In the genomic region with DNA sequence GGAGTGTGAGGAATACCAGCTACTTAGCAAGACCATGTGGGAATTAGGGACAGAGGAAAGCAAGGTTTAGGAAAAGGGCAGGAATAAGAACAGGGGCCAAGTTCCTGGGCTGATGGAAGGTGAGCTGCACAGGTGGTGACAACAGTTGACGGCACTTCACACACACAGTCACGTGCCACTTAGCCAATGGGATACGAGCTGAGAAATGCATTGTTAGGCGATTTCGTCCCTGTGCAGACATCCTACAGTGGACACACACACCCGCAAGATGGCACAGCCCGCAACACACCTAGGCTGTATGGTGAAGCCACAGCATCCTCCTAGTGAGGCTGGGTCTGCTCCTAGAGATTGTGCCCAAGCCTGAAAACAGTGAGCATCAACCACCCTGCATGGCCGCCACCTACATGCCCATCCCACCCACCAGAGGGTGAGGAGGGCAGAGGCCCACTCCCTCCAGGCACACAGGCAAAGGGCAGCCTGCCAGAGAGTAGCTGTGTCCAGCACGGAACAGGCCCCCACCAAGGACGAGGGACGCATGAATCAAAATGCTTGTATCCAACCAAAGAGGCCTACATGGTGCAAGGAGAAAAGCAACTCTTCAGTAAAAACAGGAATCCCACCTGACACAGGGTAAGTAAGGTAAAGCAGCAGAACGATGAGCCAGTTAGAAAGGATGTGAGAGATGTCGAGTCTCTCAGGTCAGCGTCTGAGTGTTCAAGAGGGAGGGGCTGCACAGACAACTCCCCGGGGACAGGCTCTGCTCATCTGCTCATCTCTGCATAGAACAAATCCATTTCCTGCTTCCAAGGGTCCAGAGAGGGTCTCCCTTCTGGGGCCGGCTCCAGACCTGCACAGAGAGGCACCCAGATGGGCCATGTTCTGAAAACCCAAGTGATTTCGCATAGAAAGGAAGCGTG, we compare ENCODE assay signal across 18 cellular contexts.
DNase-seq lines count a peak whose midpoint lies in the region; ATAC-seq lines count a peak whose summit lies in the region.
"Had no signal": no experiment of that assay in that cellular context is flagged by ENCODE, and none has a peak within 500 bp of the region (broad histone marks: within the 10 kb centered on the region; RNA-seq: fewer than 3 reads in every experiment).

No MANE protein-coding gene starts in this region.

- H3K4me1 Mint-ChIP-seq in stimulated activated effector memory CD8-positive, alpha-beta T cell treated with anti-CD3 and anti-CD28 coated beads, Interleukin-12 subunit alpha, Interleukin-12 subunit beta, amount 100 ng/mL, for 72 hours, result peaks cover 19% of the 10 kb centered on the region

- H3K9me3 Mint-ChIP-seq in stimulated activated effector memory CD8-positive, alpha-beta T cell treated with anti-CD3 and anti-CD28 coated beads, Interleukin-12 subunit alpha, Interleukin-12 subunit beta, amount 100 ng/mL, for 72 hours, result no peaks in the 10 kb centered on the region
- H3K9me3 Mint-ChIP-seq: activated naive CD4-positive, alpha-beta T cell treated with anti-CD3 and anti-CD28 coated beads for 36 hours; CD4-positive, alpha-beta memory T cell had no signal

- ATAC-seq in stimulated activated effector memory CD8-positive, alpha-beta T cell treated with anti-CD3 and anti-CD28 coated beads, Interleukin-12 subunit alpha, Interleukin-12 subunit beta, amount 100 ng/mL, for 72 hours, result peak; percentile 5
- ATAC-seq in HG03520 (IDR thresholded peaks at IDR 0.05; ENCODE audit: unreplicated experiment), result no peak
- ATAC-seq: gastrocnemius medialis had no signal

- H3K36me3 Mint-ChIP-seq in stimulated activated effector memory CD8-positive, alpha-beta T cell treated with anti-CD3 and anti-CD28 coated beads, Interleukin-12 subunit alpha, Interleukin-12 subunit beta, amount 100 ng/mL, for 72 hours, result peaks cover 6% of the 10 kb centered on the region

- no peak overlapping the region for H3K27ac Mint-ChIP-seq in stimulated activated effector memory CD8-positive, alpha-beta T cell treated with anti-CD3 and anti-CD28 coated beads, Interleukin-12 subunit alpha, Interleukin-12 subunit beta, amount 100 ng/mL, for 72 hours
- H3K27ac Mint-ChIP-seq: activated naive CD4-positive, alpha-beta T cell treated with anti-CD3 and anti-CD28 coated beads for 36 hours; CD4-positive, alpha-beta memory T cell had no signal

- H3K4me3 Mint-ChIP-seq in stimulated activated effector memory CD8-positive, alpha-beta T cell treated with anti-CD3 and anti-CD28 coated beads, Interleukin-12 subunit alpha, Interleukin-12 subunit beta, amount 100 ng/mL, for 72 hours, result no peak overlapping the region
- H3K4me3 Mint-ChIP-seq: activated naive CD4-positive, alpha-beta T cell treated with anti-CD3 and anti-CD28 coated beads for 36 hours had no signal

- peak; percentile 43 for DNase-seq in NCI-H82 (lab: John Stamatoyannopoulos, UW)
- DNase-seq in NCI-H82 treated with DMSO at 0.1 percent for 48 hours (lab: John Stamatoyannopoulos, UW; ENCODE audit: unreplicated experiment), result no peak
- peak; percentile 47 for DNase-seq in NCI-H510A (lab: John Stamatoyannopoulos, UW)
- DNase-seq in islet precursor cell, result peak; percentile 43
- no peak for DNase-seq in stimulated activated effector memory CD8-positive, alpha-beta T cell treated with anti-CD3 and anti-CD28 coated beads, Interleukin-12 subunit alpha, Interleukin-12 subunit beta, amount 100 ng/mL, for 72 hours (ENCODE audit: low spot score in 2 of 2)
- no peak for DNase-seq in NOMO-1 treated with DMSO at 0.1 percent for 48 hours (lab: John Stamatoyannopoulos, UW; ENCODE audit: unreplicated experiment)
- DNase-seq in NCI-H1694 (lab: John Stamatoyannopoulos, UW), result no peak
- DNase-seq: activated CD4-positive, alpha-beta T cell treated with anti-CD3 and anti-CD28 coated beads for 1 hour; activated naive CD4-positive, alpha-beta T cell treated with anti-CD3 and anti-CD28 coated beads for 36 hours; CD4-positive, alpha-beta memory T cell; left ventricle myocardium inferior; NCI-H1436; OCI-M1; stimulated activated CD4-positive, alpha-beta T cell treated with anti-CD3 and anti-CD28 coated beads, Interleukin-4, amount 100 ng/mL, for 4 hours; T-helper 9 cell; tibial artery had no signal

Comparison
In these comparisons a context has a peak if more than half of its experiments do, and no peak if none do; other contexts are left out.
1. DNase-seq: peak in NCI-H82 (single experiment), NCI-H510A (single experiment) and islet precursor cell (single experiment); none in NCI-H82 treated with DMSO at 0.1 percent for 48 hours (single experiment), stimulated activated effector memory CD8-positive, alpha-beta T cell treated with anti-CD3 and anti-CD28 coated beads, Interleukin-12 subunit alpha, Interleukin-12 subunit beta, amount 100 ng/mL, for 72 hours (0 of 2), NOMO-1 treated with DMSO at 0.1 percent for 48 hours (single experiment) and NCI-H1694 (single experiment).